Comparison of ENCODE assay signal across 8 cellular contexts in the genomic region with DNA sequence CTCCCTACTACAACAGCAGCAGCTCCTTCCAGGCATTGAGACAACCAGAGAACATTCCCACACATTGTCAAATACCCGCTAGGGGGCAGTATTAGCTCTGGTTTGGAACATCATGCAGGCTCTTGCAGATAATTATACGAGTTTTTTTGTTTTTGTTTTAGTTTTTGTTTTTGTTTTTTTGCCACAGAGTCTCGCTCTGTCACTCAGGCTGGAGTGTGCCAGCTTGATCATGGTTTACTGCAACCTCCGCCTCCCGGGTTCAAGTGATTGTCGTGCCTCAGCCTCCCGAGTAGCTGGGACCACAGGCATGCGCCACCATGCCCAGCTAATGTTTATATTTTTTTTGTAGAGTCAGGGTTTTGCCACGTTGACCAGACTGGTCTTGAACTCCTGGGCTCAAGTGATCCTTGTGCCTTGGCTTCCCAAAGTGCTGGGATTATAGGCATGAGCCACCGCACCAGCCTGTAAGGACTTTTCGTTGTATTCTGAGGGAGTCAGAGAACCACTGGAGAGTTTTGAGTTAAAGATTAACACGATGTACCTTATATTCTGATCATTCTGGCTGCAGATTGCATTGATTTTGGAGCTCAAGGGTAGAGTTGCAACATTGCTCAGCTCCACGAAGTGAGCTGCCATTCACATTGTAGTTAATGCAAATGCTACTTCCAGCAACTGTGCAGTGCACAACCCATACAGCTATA. TPM values are rescaled to one million over a fixed set of nuclear protein-coding genes. Genes with fewer than 3 reads are reported as not detected.
A peak's percentile ranks its signal among the peaks of the same experiment; 100 is the strongest.
DNase-seq lines count a peak whose midpoint lies in the region; ATAC-seq and TF ChIP-seq lines count a peak whose summit lies in the region.

No MANE protein-coding gene starts in this region.

- no peaks in the 10 kb centered on the region for H3K79me2 ChIP-seq in DND-41 (ENCODE audit: insufficient read depth, low read length)

- H3K4me3 ChIP-seq in DND-41 (ENCODE audit: low read depth in 1 of 2, low read length in 2 of 2) (no peak overlapping the region), cardiac muscle cell (no peak overlapping the region), psoas muscle (no peak overlapping the region)

- TF ChIP-seq CTCF in DND-41 (IDR thresholded peaks at IDR 0.05; ENCODE audit: borderline replicate concordance, extremely low read depth, low read length, poor library complexity, severe bottlenecking), result peak; percentile 86
- TF ChIP-seq CTCF in cardiac muscle cell (IDR thresholded peaks at IDR 0.05; ENCODE audit: low read depth, low read length), result peak; percentile 73
- peak; percentile 80 for TF ChIP-seq CTCF in psoas muscle (IDR thresholded peaks at IDR 0.05)

- no peak for TF ChIP-seq EP300 in Ishikawa (IDR thresholded peaks at IDR 0.05; ENCODE audit: borderline replicate concordance)

- ATAC-seq in DND-41 (ENCODE audit: insufficient read depth, low read depth) (peak; percentile 64; the same call in 1 of the 3 replicates), psoas muscle (peak; percentile 63 to 73 (median 70)), GM21360 (IDR thresholded peaks at IDR 0.05; ENCODE audit: unreplicated experiment) (no peak), GM21526 (IDR thresholded peaks at IDR 0.05; ENCODE audit: low FRiP score, unreplicated experiment) (no peak)

- H3K36me3 ChIP-seq in DND-41 (ENCODE audit: insufficient read depth, low read length) (no peaks in the 10 kb centered on the region), cardiac muscle cell (no peaks in the 10 kb centered on the region), psoas muscle (ENCODE audit: insufficient read depth in 1 of 2, low read depth in 1 of 2) (no peaks in the 10 kb centered on the region)

- DNase-seq in DND-41 (peak; percentile 64), OCI-M1 (lab: John Stamatoyannopoulos, UW) (peak; percentile 96), cardiac muscle cell (ENCODE audit: low read depth in 1 of 2, low spot score in 1 of 2) (peak; percentile 86 to 90), psoas muscle (no peak)
- peak; percentile 26 for DNase-seq in activated naive CD8-positive, alpha-beta T cell treated with anti-CD3 and anti-CD28 coated beads, Interleukin-2, amount 50 U/mL, for 16 hours (ENCODE audit: low read depth, low spot score)

- H3K27ac ChIP-seq in DND-41 (ENCODE audit: low read length) (no peak overlapping the region), cardiac muscle cell (no peak overlapping the region), psoas muscle (no peak overlapping the region)

- no peaks in the 10 kb centered on the region for H3K9me3 ChIP-seq in DND-41 (ENCODE audit: insufficient read depth, low read length, severe bottlenecking)
- no peaks in the 10 kb centered on the region for H3K9me3 ChIP-seq in cardiac muscle cell (ENCODE audit: low read depth)
- H3K9me3 ChIP-seq in psoas muscle, result no peaks in the 10 kb centered on the region

- intact Hi-C loops in psoas muscle (cut with DNase I), result loop anchor here (2.0 to 10.0 kb wide), 4 partner anchors 86 to 274 kb away; partner anchors contain the start of gene NECTIN2 (in 1 of the 2)

- no peak overlapping the region for H3K4me2 ChIP-seq in DND-41 (ENCODE audit: insufficient read depth, low read length)

- H4K20me1 ChIP-seq in DND-41 (ENCODE audit: insufficient read depth, low read length), result no peaks in the 10 kb centered on the region

- H3K9ac ChIP-seq in DND-41 (ENCODE audit: low read depth, low read length), result no peak overlapping the region

- H2AFZ ChIP-seq in DND-41 (ENCODE audit: low read depth, low read length), result no peak overlapping the region

- peak; percentile 83 for TF ChIP-seq RAD21 in Ishikawa (IDR thresholded peaks at IDR 0.05; ENCODE audit: low read depth)

- H3K4me1 ChIP-seq in DND-41 (ENCODE audit: insufficient read depth, low read length), result no peaks in the 10 kb centered on the region
- no peaks in the 10 kb centered on the region for H3K4me1 ChIP-seq in cardiac muscle cell (ENCODE audit: low read depth)
- H3K4me1 ChIP-seq in psoas muscle, result no peaks in the 10 kb centered on the region

- 42 to 55% (median 43%) methylated on average over 13 of the region's 13 CpGs for WGBS in psoas muscle, 3 donors

- H3K27me3 ChIP-seq in DND-41 (ENCODE audit: insufficient read depth, low read length, poor library complexity) (peaks cover 3% of the 10 kb centered on the region), cardiac muscle cell (peaks cover 5% of the 10 kb centered on the region), psoas muscle (ENCODE audit: insufficient read depth in 3 of 3, low read length in 2 of 3) (peaks cover 0 to 25% (median 4%) of the 10 kb centered on the region in 3 donors)

TF ChIP-seq in Ishikawa, 13 proteins besides CTCF, POLR2A, EP300 and RAD21:
- TF ChIP-seq CEBPB (IDR thresholded peaks at IDR 0.05), result no peak
- TF ChIP-seq NFIC (IDR thresholded peaks at IDR 0.05), result no peak
- TF ChIP-seq, protein P1, sequence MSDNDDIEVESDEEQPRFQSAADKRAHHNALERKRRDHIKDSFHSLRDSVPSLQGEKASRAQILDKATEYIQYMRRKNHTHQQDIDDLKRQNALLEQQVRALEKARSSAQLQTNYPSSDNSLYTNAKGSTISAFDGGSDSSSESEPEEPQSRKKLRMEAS (IDR thresholded peaks at IDR 0.05), result no peak
TF ChIP-seq in Ishikawa: peak in this region for 0.

RNA-seq across cellular contexts. Expression of gene CEACAM20, which starts 41.7 kb away (rescaled TPM):
- total RNA-seq in cardiac muscle cell (not detected in 2 replicates), psoas muscle (not detected)
- polyA plus RNA-seq in cardiac muscle cell (not detected in 2 replicates), psoas muscle (under 1 TPM in 1 of 3 donors, not detected in 2; 0.03 TPM)

RNA-seq across cellular contexts. Expression of gene IGSF23, which starts 42.2 kb away (rescaled TPM):
- total RNA-seq in cardiac muscle cell (not detected in 2 replicates), psoas muscle (under 1 TPM in 1 of 4 donors, not detected in 3; 0.30 TPM)
- polyA plus RNA-seq in cardiac muscle cell (not detected in 2 replicates), psoas muscle (under 1 TPM in 1 of 3 donors, not detected in 2; 0.23 TPM)

Comparison
In these comparisons a context has a peak if more than half of its experiments do, and no peak if none do; other contexts are left out.
1. ATAC-seq: peak in DND-41 (single experiment) and psoas muscle (4 of 4); none in GM21360 (single experiment) and GM21526 (single experiment).
2. DNase-seq: peak in DND-41 (single experiment), OCI-M1 (single experiment), activated naive CD8-positive, alpha-beta T cell treated with anti-CD3 and anti-CD28 coated beads, Interleukin-2, amount 50 U/mL, for 16 hours (single experiment) and cardiac muscle cell (2 of 2); none in psoas muscle (0 of 2).
3. Peak in every context shown above with its lines, with median percentiles within 50 percentile points of each other: CTCF ChIP-seq.